Comparison of ENCODE assay signal across 19 cellular contexts in the genomic region with DNA sequence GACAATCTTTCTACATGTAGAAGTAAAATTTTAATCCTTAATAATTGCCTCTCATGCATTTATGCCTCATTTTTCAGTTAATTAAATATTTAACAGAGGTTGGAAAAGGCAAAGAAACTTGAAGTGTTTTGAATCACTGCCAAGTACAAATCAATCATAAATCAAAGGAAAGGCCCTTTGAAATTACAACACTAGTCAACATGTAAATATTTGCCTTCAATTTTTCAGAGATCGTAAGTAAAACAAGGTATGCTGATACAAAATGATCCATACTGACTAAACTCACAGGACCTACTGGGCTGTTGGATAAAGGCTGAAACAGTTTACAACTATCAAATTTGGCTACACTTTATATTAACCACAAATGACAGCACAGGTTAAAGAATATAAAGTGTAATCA.
"Had no signal": no experiment of that assay in that cellular context is flagged by ENCODE, and none has a peak within 500 bp of the region (broad histone marks: within the 10 kb centered on the region; RNA-seq: fewer than 3 reads in every experiment).

No MANE protein-coding gene starts in this region.

- DNase-seq: activated B cell treated with CpG ODN at 0.5 μM for 24 hours; activated CD4-positive, alpha-beta T cell treated with anti-CD3 and anti-CD28 coated beads for 36 hours; activated CD4-positive, alpha-beta T cell treated with anti-CD3 and anti-CD28 coated beads, Interleukin-2, amount 50 U/mL, for 4 hours; activated naive CD4-positive, alpha-beta T cell treated with anti-CD3 and anti-CD28 coated beads, Interleukin-2, amount 10 ng/mL, durations not matched to agents 7 days and 5 days; activated T-cell treated with anti-CD3 and anti-CD28 coated beads, Interleukin-2, amount 50 U/mL, for 48 hours; amygdala; cortex of kidney; heart left ventricle; left ventricle myocardium superior; mammary epithelial cell; natural killer cell; retina; sigmoid colon; stimulated activated CD4-positive, alpha-beta T cell treated with anti-CD3 and anti-CD28 coated beads, Interleukin-15, amount 100 ng/mL, for 24 hours; stimulated activated CD4-positive, alpha-beta T cell treated with anti-CD3 and anti-CD28 coated beads, Interleukin-2, amount 100 ng/mL, for 48 hours; stimulated activated CD8-positive, alpha-beta memory T cell treated with anti-CD3 and anti-CD28 coated beads, Interleukin-4, amount 100 ng/mL, for 48 hours; stimulated activated naive B cell treated with anti-CD40 and anti-IgM and Interleukin-4, amounts not matched to agents 10 μg/mL and 1 μg/mL and 100 μg/mL, for 72 hours; transverse colon had no signal

- H3K27ac ChIP-seq: epithelial cell of prostate, heart left ventricle, sigmoid colon, transverse colon had no signal

- ATAC-seq: activated CD4-positive, alpha-beta T cell treated with anti-CD3 and anti-CD28 coated beads for 36 hours; heart left ventricle; left ventricle myocardium superior; natural killer cell; stimulated activated naive B cell treated with anti-CD40 and anti-IgM and Interleukin-4, amounts not matched to agents 10 μg/mL and 1 μg/mL and 100 μg/mL, for 72 hours had no signal
